ENCODE assay signal across 26 cellular contexts in the genomic region with DNA sequence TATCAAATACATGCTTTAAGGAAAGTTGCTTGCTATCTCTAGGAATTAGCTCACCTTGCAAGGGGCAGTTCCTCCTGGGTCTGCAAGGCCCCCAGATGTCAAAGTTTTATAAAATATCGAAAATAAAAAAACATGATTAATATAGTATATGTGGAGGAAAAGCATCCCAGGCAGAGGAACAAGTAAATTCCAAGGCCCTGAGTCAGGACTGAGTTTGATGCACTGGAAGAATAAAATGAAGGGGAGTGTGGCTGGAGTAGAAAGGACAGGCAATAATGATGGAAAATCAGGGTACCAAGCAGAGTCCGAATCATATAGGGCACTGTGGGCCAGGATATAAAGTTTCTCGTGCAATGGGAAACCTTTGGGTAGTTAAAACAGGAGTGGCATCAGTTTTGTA.
DNase-seq lines count a peak whose midpoint lies in the region; ATAC-seq, FAIRE-seq and TF ChIP-seq lines count a peak whose summit lies in the region.
"Had no signal": no experiment of that assay in that cellular context is flagged by ENCODE, and none has a peak within 500 bp of the region (broad histone marks: within the 10 kb centered on the region; RNA-seq: fewer than 3 reads in every experiment).

No MANE protein-coding gene starts in this region.

- H4K91ac ChIP-seq in IMR-90 (ENCODE audit: insufficient read depth, low read depth, low read length), result no peak overlapping the region

- H3K4me1 ChIP-seq in IMR-90 (ENCODE audit: control insufficient read depth, insufficient read depth, low read length) (peaks cover 11% of the 10 kb centered on the region), astrocyte (ENCODE audit: insufficient read depth, low read length) (peaks cover 12% of the 10 kb centered on the region)

- no peak for TF ChIP-seq CTCF in IMR-90 (conservative IDR thresholded peaks at IDR 0.05; ENCODE audit: low read depth, low read length)
- no peak for TF ChIP-seq CTCF in astrocyte (IDR thresholded peaks at IDR 0.05; ENCODE audit: insufficient read depth, low read depth, low read length)
- no peak for TF ChIP-seq CTCF in fibroblast of the aortic adventitia (IDR thresholded peaks at IDR 0.05; ENCODE audit: insufficient read depth, low read length)

- no peak overlapping the region for H3K9ac ChIP-seq in IMR-90 (ENCODE audit: low read depth, low read length)
- no peak overlapping the region for H3K9ac ChIP-seq in astrocyte (ENCODE audit: low read length)

- no peak overlapping the region for H3K56ac ChIP-seq in IMR-90 (ENCODE audit: extremely low read depth, insufficient read depth, low read length)

- CTCF ChIA-PET in IMR-90 (lab: Yijun Ruan, JAX), result no interaction called here

- dilution Hi-C loops in IMR-90 (cut with HindIII; ENCODE audit: low sequenced_read_pairs, unreplicated experiment), result no loop called here

- 100% methylated on average over 1 of the region's 3 CpGs; no CpG with 5 or more reads in 1 of the 2 experiments for WGBS in IMR-90 (ENCODE audit: extremely low coverage in 2 of 2, insufficient read length in 1 of 2), 2 experiments

- no peak overlapping the region for H3K4me3 ChIP-seq in IMR-90 (ENCODE audit: insufficient read depth, low read depth, low read length)
- H3K4me3 ChIP-seq in astrocyte (ENCODE audit: insufficient read depth, low read depth, low read length), result no peak overlapping the region
- H3K4me3 ChIP-seq in fibroblast of the aortic adventitia (ENCODE audit: low read depth, low read length), result no peak overlapping the region
- H3K4me3 ChIP-seq: adrenal gland, heart left ventricle, spleen, transverse colon had no signal

- H3K36me3 ChIP-seq in IMR-90 (ENCODE audit: control insufficient read depth, insufficient read depth, low read length) (no peaks in the 10 kb centered on the region), astrocyte (ENCODE audit: insufficient read depth, low read length) (no peaks in the 10 kb centered on the region)
- H3K36me3 ChIP-seq: adrenal gland, heart left ventricle, spleen, transverse colon had no signal

- H4K8ac ChIP-seq in IMR-90 (ENCODE audit: low read depth in 2 of 2, low read length in 2 of 2), result no peak overlapping the region

- H3K27me3 ChIP-seq in IMR-90 (ENCODE audit: control insufficient read depth, insufficient read depth, low read length), result no peaks in the 10 kb centered on the region
- no peaks in the 10 kb centered on the region for H3K27me3 ChIP-seq in astrocyte (ENCODE audit: insufficient read depth, low read length)
- H3K27me3 ChIP-seq: adrenal gland, heart left ventricle, spleen, transverse colon had no signal

- peak; percentile 54 for ATAC-seq in IMR-90 (ENCODE audit: low read depth)
- no peak for ATAC-seq in HG03469 (IDR thresholded peaks at IDR 0.05; ENCODE audit: unreplicated experiment)
- no peak for ATAC-seq in HG02938 (IDR thresholded peaks at IDR 0.05; ENCODE audit: unreplicated experiment)
- ATAC-seq: esophagus mucosa; heart left ventricle; stimulated activated naive CD8-positive, alpha-beta T cell treated with anti-CD3 and anti-CD28 coated beads, Interleukin-15, amount 100 ng/mL, for 72 hours had no signal

- no peak for TF ChIP-seq RAD21 in IMR-90 (IDR thresholded peaks at IDR 0.05; ENCODE audit: low read length)

- H3K27me3 Mint-ChIP-seq in astrocyte (ENCODE audit: low read depth, unreplicated experiment), result peaks cover 6% of the 10 kb centered on the region

- in situ Hi-C loops in IMR-90 (cut with MboI; ENCODE audit: low sequenced_read_pairs), result no loop called here

- no peaks in the 10 kb centered on the region for H3K36me3 Mint-ChIP-seq in astrocyte (ENCODE audit: low read depth, unreplicated experiment)

- H3K79me1 ChIP-seq in IMR-90 (ENCODE audit: low read depth in 1 of 2, low read length in 2 of 2), result no peaks in the 10 kb centered on the region

- H2AFZ ChIP-seq in IMR-90 (replicated peaks; ENCODE audit: low read length, poor library complexity), result peak overlapping the region; percentile 40
- no peak overlapping the region for H2AFZ ChIP-seq in astrocyte (ENCODE audit: low read depth, low read length)

- no peak for FAIRE-seq in astrocyte (lab: Jason Lieb, UNC)

- 0 out of 2 replicates have a peak overlapping the region, but pooled peaks have one; percentile 30 for H3K14ac ChIP-seq in IMR-90 (replicated peaks; ENCODE audit: low read depth, low read length)

- no peak overlapping the region for H3K27ac Mint-ChIP-seq in astrocyte (ENCODE audit: unreplicated experiment)

- H2BK15ac ChIP-seq in IMR-90 (ENCODE audit: low read depth, low read length), result no peak overlapping the region

- DNase-seq in IMR-90 (peak; percentile 62), astrocyte (ENCODE audit: low read depth) (peak; percentile 50), fibroblast of the aortic adventitia (ENCODE audit: low read depth) (peak; percentile 72), NCI-H446 (lab: John Stamatoyannopoulos, UW) (no peak)
- DNase-seq in activated naive CD4-positive, alpha-beta T cell (lab: John Stamatoyannopoulos, UW), result no peak
- DNase-seq: activated CD4-positive, alpha-beta T cell treated with anti-CD3 and anti-CD28 coated beads, Interleukin-2, amount 50 U/mL, for 1 hour; activated CD8-positive, alpha-beta memory T cell treated with anti-CD3 and anti-CD28 coated beads, Interleukin-2, amount 50 U/mL, for 4 hours; activated effector memory CD4-positive, alpha-beta T cell treated with anti-CD3 and anti-CD28 coated beads, Interleukin-2, amount 50 U/mL, for 16 hours; adrenal gland; Caco-2; effector CD4-positive, alpha-beta T cell; heart left ventricle; NCI-H1105 treated with DMSO at 0.1 percent for 48 hours; NCI-H2081 treated with DMSO at 0.1 percent for 48 hours; NCI-H524 treated with DMSO at 0.1 percent for 48 hours; retina; SIG-M5; spleen; stimulated activated CD4-positive, alpha-beta T cell treated with anti-CD3 and anti-CD28 coated beads, Interleukin-4, amount 100 ng/mL, for 4 hours; stimulated activated naive CD8-positive, alpha-beta T cell treated with anti-CD3 and anti-CD28 coated beads, Interleukin-15, amount 100 ng/mL, for 72 hours; T-helper 1 cell; transverse colon had no signal

- H3K79me2 ChIP-seq in astrocyte (ENCODE audit: insufficient read depth, low read length), result no peaks in the 10 kb centered on the region

- H3K4me2 ChIP-seq in IMR-90 (ENCODE audit: low read depth, low read length) (no peak overlapping the region), astrocyte (ENCODE audit: low read length) (no peak overlapping the region)

- no peak overlapping the region for H3K27ac ChIP-seq in IMR-90 (ENCODE audit: insufficient read depth, low read length)
- H3K27ac ChIP-seq in astrocyte (ENCODE audit: low read depth, low read length), result no peak overlapping the region
- H3K27ac ChIP-seq: adrenal gland, transverse colon had no signal

- H3K9me1 ChIP-seq in IMR-90 (ENCODE audit: insufficient read depth, low read length), result no peaks in the 10 kb centered on the region; the same call in 1 of the 2 replicates

- H3K9me3 ChIP-seq in IMR-90 (ENCODE audit: control insufficient read depth, insufficient read depth, low read length), result no peaks in the 10 kb centered on the region
- H3K9me3 ChIP-seq in astrocyte (ENCODE audit: insufficient read depth, low read depth, low read length), result no peaks in the 10 kb centered on the region
- H3K9me3 ChIP-seq: adrenal gland, Caco-2, heart left ventricle, spleen, transverse colon had no signal

- H3K18ac ChIP-seq in IMR-90 (ENCODE audit: low read depth, low read length), result no peak overlapping the region

- H2BK20ac ChIP-seq in IMR-90 (ENCODE audit: low read depth, low read length), result no peak overlapping the region

- intact Hi-C loops in IMR-90 (cut with micrococcal nuclease), result no loop called here

- no peak overlapping the region for H2BK120ac ChIP-seq in IMR-90 (ENCODE audit: low read depth, low read length)

- no peak overlapping the region for H3K4me3 Mint-ChIP-seq in astrocyte (ENCODE audit: unreplicated experiment)
- H3K4me3 Mint-ChIP-seq: central memory CD8-positive, alpha-beta T cell; stimulated activated naive CD8-positive, alpha-beta T cell treated with anti-CD3 and anti-CD28 coated beads, Interleukin-15, amount 100 ng/mL, for 72 hours had no signal

- H4K5ac ChIP-seq in IMR-90 (ENCODE audit: low read depth, low read length), result no peak overlapping the region

- no TSS peak for BruUV-seq in IMR-90 (replicated peaks; lab: Mats Ljungman, UMichigan)

- no peak overlapping the region for H2BK5ac ChIP-seq in IMR-90 (ENCODE audit: low read depth, low read length, poor library complexity, severe bottlenecking)

- H3K9me3 Mint-ChIP-seq in astrocyte (ENCODE audit: unreplicated experiment), result peaks cover 4% of the 10 kb centered on the region
- H3K9me3 Mint-ChIP-seq: central memory CD8-positive, alpha-beta T cell; stimulated activated naive CD8-positive, alpha-beta T cell treated with anti-CD3 and anti-CD28 coated beads, Interleukin-15, amount 100 ng/mL, for 72 hours had no signal

- TF ChIP-seq POLR2A in IMR-90 (IDR thresholded peaks at IDR 0.05; ENCODE audit: low read depth, low read length), result no peak

- H3K23ac ChIP-seq in IMR-90 (ENCODE audit: low read depth, low read length), result no peak overlapping the region

- H2AK9ac ChIP-seq in IMR-90 (replicated peaks; ENCODE audit: low read depth, low read length, poor library complexity), result no peak overlapping the region

- POLR2A ChIA-PET in IMR-90 (lab: Charles Lee; ENCODE audit: unreplicated experiment), result no interaction called here

- H4K20me1 ChIP-seq in IMR-90 (ENCODE audit: insufficient read depth, low read length), result no peaks in the 10 kb centered on the region
- H4K20me1 ChIP-seq in astrocyte (ENCODE audit: insufficient read depth, low read length), result no peaks in the 10 kb centered on the region

- no peak overlapping the region for H3K4ac ChIP-seq in IMR-90 (ENCODE audit: low read depth, low read length)

- no peak overlapping the region for H2AK5ac ChIP-seq in IMR-90 (ENCODE audit: low read depth, low read length)

- H3K4me1 Mint-ChIP-seq in astrocyte (ENCODE audit: low read depth, unreplicated experiment), result peaks cover 21% of the 10 kb centered on the region
- H3K4me1 Mint-ChIP-seq: central memory CD8-positive, alpha-beta T cell; stimulated activated naive CD8-positive, alpha-beta T cell treated with anti-CD3 and anti-CD28 coated beads, Interleukin-15, amount 100 ng/mL, for 72 hours had no signal

TF ChIP-seq in IMR-90, 13 proteins besides CTCF, POLR2A, EP300 and RAD21:
- no peak for TF ChIP-seq NFE2L2 (IDR thresholded peaks at IDR 0.05; ENCODE audit: low read depth, low read length)

Comparison
In these comparisons a context has a peak if more than half of its experiments do, and no peak if none do; other contexts are left out.
1. DNase-seq: peak in IMR-90 (single experiment), astrocyte (single experiment) and fibroblast of the aortic adventitia (single experiment); none in NCI-H446 (0 of 2) and activated naive CD4-positive, alpha-beta T cell (0 of 4).